ENCODE assay signal across 8 cellular contexts in genomic region chr17:27760069-27760885, GRCh38. TPM values are rescaled to one million over a fixed set of nuclear protein-coding genes. Genes with fewer than 3 reads are reported as not detected.
DNase-seq lines count a peak whose midpoint lies in the region; ATAC-seq and TF ChIP-seq lines count a peak whose summit lies in the region.

No MANE protein-coding gene starts in this region.

- no peak overlapping the region for H3K27ac ChIP-seq in coronary artery

- TF ChIP-seq CTCF in coronary artery (IDR thresholded peaks at IDR 0.05) = peak; percentile 87

- no peak overlapping the region for H3K4me3 Mint-ChIP-seq in activated CD4-positive, alpha-beta T cell treated with anti-CD3 and anti-CD28 coated beads, Interleukin-2, amount 10 ng/mL, durations not matched to agents 7 days and 5 days

- peak; percentile 58 for DNase-seq in NCI-H510A treated with DMSO at 0.1 percent for 48 hours (lab: John Stamatoyannopoulos, UW)
- no peak for DNase-seq in NCI-H510A (lab: John Stamatoyannopoulos, UW)
- DNase-seq in NCI-H1105 treated with DMSO at 0.1 percent for 48 hours (lab: John Stamatoyannopoulos, UW) = peak; percentile 27
- peak; percentile 73 for DNase-seq in activated CD4-positive, alpha-beta T cell treated with anti-CD3 and anti-CD28 coated beads, Interleukin-2, amount 10 ng/mL, durations not matched to agents 7 days and 5 days
- no peak for DNase-seq in coronary artery (ENCODE audit: low spot score)
- DNase-seq in medulla oblongata (ENCODE audit: extremely low spot score) = peak; percentile 45
- peak; percentile 75 for DNase-seq in stimulated activated CD8-positive, alpha-beta memory T cell treated with anti-CD3 and anti-CD28 coated beads, Interleukin-15, amount 100 ng/mL, for 24 hours (ENCODE audit: low read depth)

- H3K36me3 Mint-ChIP-seq in activated CD4-positive, alpha-beta T cell treated with anti-CD3 and anti-CD28 coated beads, Interleukin-2, amount 10 ng/mL, durations not matched to agents 7 days and 5 days (ENCODE audit: low read depth) = no peaks in the 10 kb centered on the region

- H3K27ac Mint-ChIP-seq in activated CD4-positive, alpha-beta T cell treated with anti-CD3 and anti-CD28 coated beads, Interleukin-2, amount 10 ng/mL, durations not matched to agents 7 days and 5 days = no peak overlapping the region

- no peaks in the 10 kb centered on the region for H3K4me1 Mint-ChIP-seq in activated CD4-positive, alpha-beta T cell treated with anti-CD3 and anti-CD28 coated beads, Interleukin-2, amount 10 ng/mL, durations not matched to agents 7 days and 5 days

- H3K27me3 Mint-ChIP-seq in activated CD4-positive, alpha-beta T cell treated with anti-CD3 and anti-CD28 coated beads, Interleukin-2, amount 10 ng/mL, durations not matched to agents 7 days and 5 days = no peaks in the 10 kb centered on the region

- no peak overlapping the region for H3K4me3 ChIP-seq in coronary artery

- ATAC-seq in GM21619 (IDR thresholded peaks at IDR 0.05; ENCODE audit: unreplicated experiment) = no peak

- CTCF ChIA-PET in activated CD4-positive, alpha-beta T cell treated with anti-CD3 and anti-CD28 coated beads, Interleukin-2, amount 10 ng/mL, durations not matched to agents 7 days and 5 days (lab: Charles Lee) = interaction anchor here (0.7 to 2.9 kb wide), 9 partner anchors 12 to 492 kb away, joined by 3 to 14 read pairs (median 3); no protein-coding TSS in a partner anchor

- POLR2A ChIA-PET in activated CD4-positive, alpha-beta T cell treated with anti-CD3 and anti-CD28 coated beads, Interleukin-2, amount 10 ng/mL, durations not matched to agents 7 days and 5 days (lab: Charles Lee) = no interaction called here

- no peaks in the 10 kb centered on the region for H3K9me3 Mint-ChIP-seq in activated CD4-positive, alpha-beta T cell treated with anti-CD3 and anti-CD28 coated beads, Interleukin-2, amount 10 ng/mL, durations not matched to agents 7 days and 5 days

RNA-seq across cellular contexts. Expression of gene NOS2, which starts 40.1 kb away (rescaled TPM):
- total RNA-seq in activated CD4-positive, alpha-beta T cell treated with anti-CD3 and anti-CD28 coated beads, Interleukin-2, amount 10 ng/mL, durations not matched to agents 7 days and 5 days = not detected

Comparison
In these comparisons a context has a peak if more than half of its experiments do, and no peak if none do; other contexts are left out.
1. DNase-seq: peak in NCI-H510A treated with DMSO at 0.1 percent for 48 hours (single experiment), NCI-H1105 treated with DMSO at 0.1 percent for 48 hours (single experiment), activated CD4-positive, alpha-beta T cell treated with anti-CD3 and anti-CD28 coated beads, Interleukin-2, amount 10 ng/mL, durations not matched to agents 7 days and 5 days (single experiment), medulla oblongata (single experiment) and stimulated activated CD8-positive, alpha-beta memory T cell treated with anti-CD3 and anti-CD28 coated beads, Interleukin-15, amount 100 ng/mL, for 24 hours (single experiment); none in NCI-H510A (single experiment) and coronary artery (single experiment).